15 cellular contexts compared by ENCODE assay signal in the genomic region with DNA sequence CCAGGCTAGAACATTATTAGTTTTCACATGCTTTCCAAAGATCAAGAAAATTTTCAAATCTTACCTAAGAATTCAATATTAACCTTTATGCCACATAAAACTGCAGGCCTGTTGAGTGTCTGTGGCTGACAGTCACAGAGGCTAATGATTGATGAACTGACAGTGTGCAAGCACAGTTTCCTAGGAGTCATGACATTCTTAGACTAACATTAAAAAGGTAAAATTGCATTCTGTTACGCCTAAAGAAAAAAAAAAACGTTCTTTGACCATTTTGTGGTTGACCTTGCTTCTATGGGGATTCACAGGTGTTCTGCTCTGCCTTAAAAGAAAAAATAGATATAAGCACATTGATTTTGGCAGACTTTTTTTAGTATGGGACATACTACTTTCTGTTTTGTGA.
"Had no signal": no experiment of that assay in that cellular context is flagged by ENCODE, and none has a peak within 500 bp of the region (broad histone marks: within the 10 kb centered on the region; RNA-seq: fewer than 3 reads in every experiment).

No MANE protein-coding gene starts in this region.

- H3K9me3 Mint-ChIP-seq: neural crest cell had no signal

- H3K4me1 ChIP-seq: adrenal gland, colonic mucosa, heart right ventricle had no signal

- H3K27me3 Mint-ChIP-seq: stimulated activated naive CD8-positive, alpha-beta T cell treated with anti-CD3 and anti-CD28 coated beads, Interleukin-15, Interleukin-2, amounts not matched to agents 100 ng/mL and 50 ng/mL, for 24 hours had no signal

- H3K36me3 ChIP-seq: adrenal gland, colonic mucosa, heart right ventricle, ovary had no signal

- H3K4me3 ChIP-seq: adrenal gland, colonic mucosa, heart right ventricle, ovary had no signal

- H3K4me3 Mint-ChIP-seq: neural crest cell; stimulated activated naive CD8-positive, alpha-beta T cell treated with anti-CD3 and anti-CD28 coated beads, Interleukin-15, Interleukin-2, amounts not matched to agents 100 ng/mL and 50 ng/mL, for 24 hours had no signal

- H3K27ac ChIP-seq: adrenal gland, colonic mucosa, heart right ventricle, ovary had no signal

- H3K27ac Mint-ChIP-seq: stimulated activated naive CD8-positive, alpha-beta T cell treated with anti-CD3 and anti-CD28 coated beads, Interleukin-15, Interleukin-2, amounts not matched to agents 100 ng/mL and 50 ng/mL, for 24 hours had no signal

- ATAC-seq: activated CD4-positive, CD25-positive, alpha-beta regulatory T cell treated with anti-CD3 and anti-CD28 coated beads, Interleukin-2, amount 50 U/mL, for 24 hours; heart right ventricle had no signal

- DNase-seq: activated naive CD4-positive, alpha-beta T cell treated with anti-CD3 and anti-CD28 coated beads, Interleukin-2, amount 50 U/mL, for 16 hours; activated T-cell treated with anti-CD3 and anti-CD28 coated beads, Interleukin-2, amount 50 U/mL, for 1 hour; adrenal gland; caudate nucleus; colonic mucosa; effector CD4-positive, alpha-beta T cell; foreskin melanocyte; heart right ventricle; mesendoderm; ovary; stimulated activated CD4-positive, alpha-beta T cell treated with anti-CD3 and anti-CD28 coated beads, Interleukin-4, amount 100 ng/mL, for 1 hour; stimulated activated CD8-positive, alpha-beta memory T cell treated with anti-CD3 and anti-CD28 coated beads, Interleukin-4, amount 100 ng/mL, for 48 hours had no signal

- H3K4me1 Mint-ChIP-seq: neural crest cell had no signal

- H3K27me3 ChIP-seq: adrenal gland, colonic mucosa, heart right ventricle, ovary had no signal
